ENCODE assay signal across 20 cellular contexts in the genomic region with DNA sequence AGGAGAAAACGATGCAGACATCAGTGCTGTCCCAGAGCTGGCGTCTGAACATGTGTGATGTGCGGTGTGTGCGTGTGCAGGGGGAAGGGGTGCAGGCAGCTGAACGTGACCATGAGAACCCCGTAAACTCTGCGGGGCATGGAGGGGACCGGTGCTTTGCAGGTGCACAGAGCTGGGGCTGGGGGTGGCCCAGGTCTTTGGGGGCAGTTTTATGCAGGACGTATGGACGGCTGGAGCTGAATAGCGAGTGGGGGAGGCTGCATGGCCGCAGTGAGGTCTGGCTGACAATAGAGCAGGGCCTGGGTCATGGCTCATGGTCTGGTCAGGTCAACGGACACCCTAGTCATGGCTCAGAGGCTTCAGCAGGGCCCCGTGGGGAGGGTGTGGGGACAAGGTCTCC. TPM values are rescaled to one million over a fixed set of nuclear protein-coding genes. Genes with fewer than 3 reads are reported as not detected.
A peak's percentile ranks its signal among the peaks of the same experiment; 100 is the strongest.
DNase-seq lines count a peak whose midpoint lies in the region; ATAC-seq, FAIRE-seq and TF ChIP-seq lines count a peak whose summit lies in the region.
"Had no signal": no experiment of that assay in that cellular context is flagged by ENCODE, and none has a peak within 500 bp of the region (broad histone marks: within the 10 kb centered on the region; RNA-seq: fewer than 3 reads in every experiment).

No MANE protein-coding gene starts in this region.

- H3K9me3 ChIP-seq in K562 (replicated peaks; ENCODE audit: control insufficient read depth, insufficient read depth, low read depth, low read length): no peaks in the 10 kb centered on the region
- H3K9me3 ChIP-seq: esophagus squamous epithelium, gastroesophageal sphincter, pancreas had no signal

- no peak for TF ChIP-seq EP300 in K562 (IDR thresholded peaks at IDR 0.05; ENCODE audit: low read length)

- no peak overlapping the region for H3K27ac ChIP-seq in K562 (ENCODE audit: extremely low read depth, low read depth, low read length)
- H3K27ac ChIP-seq: esophagus squamous epithelium, gastroesophageal sphincter, pancreas had no signal

- POLR2A ChIA-PET in K562 (lab: Yijun Ruan, JAX) (interaction anchor here (1.0 to 1.4 kb wide), 2 partner anchors 11 to 25 kb away, joined by 4 to 6 read pairs; no protein-coding TSS in a partner anchor), GM10248 (lab: Yijun Ruan, JAX) (no interaction called here)

- H3K9ac ChIP-seq in K562 (ENCODE audit: insufficient read depth in 1 of 2, low read depth in 2 of 2, low read length in 2 of 2): no peak overlapping the region; a peak in 2 of 4 replicates

- peaks cover 5% of the 10 kb centered on the region for H3K9me1 ChIP-seq in K562 (ENCODE audit: control insufficient read depth, insufficient read depth, low read length)

- CTCF ChIA-PET in K562 (lab: Yijun Ruan, JAX; ENCODE audit: low intra/inter-chr PET ratio) (no interaction called here), GM10248 (lab: Yijun Ruan, JAX) (interaction anchor here (1.7 to 10.6 kb wide), 4 partner anchors 6 to 123 kb away, joined by 7 to 96 read pairs (median 13); a partner anchor contains a TSS)

- H3K36me3 Mint-ChIP-seq in CD14-positive monocyte: peaks cover 0 to 2% of the 10 kb centered on the region in 2 donors
- H3K36me3 Mint-ChIP-seq in progenitor cell of endocrine pancreas (ENCODE audit: insufficient read depth): no peaks in the 10 kb centered on the region
- H3K36me3 Mint-ChIP-seq: activated naive CD8-positive, alpha-beta T cell had no signal

- peaks cover 25% of the 10 kb centered on the region for H3K79me2 ChIP-seq in K562 (ENCODE audit: control insufficient read depth, insufficient read depth, low read length)

- peaks cover 33% of the 10 kb centered on the region for H3K4me1 Mint-ChIP-seq in CD14-positive monocyte
- peaks cover 10% of the 10 kb centered on the region for H3K4me1 Mint-ChIP-seq in progenitor cell of endocrine pancreas (ENCODE audit: low read depth)

- no peak overlapping the region for H3K4me3 ChIP-seq in K562
- H3K4me3 ChIP-seq: esophagus squamous epithelium, gastroesophageal sphincter, pancreas had no signal

- H3K9me3 Mint-ChIP-seq in CD14-positive monocyte: no peaks in the 10 kb centered on the region
- H3K9me3 Mint-ChIP-seq in progenitor cell of endocrine pancreas (ENCODE audit: low read depth): no peaks in the 10 kb centered on the region
- H3K9me3 Mint-ChIP-seq: activated T-cell treated with anti-CD3 and anti-CD28 coated beads, Interleukin-2, amount 50 U/mL, for 24 hours; CD8-positive, alpha-beta memory T cell; effector memory CD8-positive, alpha-beta T cell; memory B cell; stimulated activated effector memory CD8-positive, alpha-beta T cell treated with anti-CD3 and anti-CD28 coated beads, Interleukin-12 subunit alpha, Interleukin-12 subunit beta, amount 100 ng/mL, for 72 hours; T-helper 1 cell treated with Interleukin-12 subunit alpha and Interleukin-12 subunit beta and Interleukin-4 antibody, amounts not matched to agents 30 μg/mL and 1 μg/mL, for 36 hours had no signal

- H3K4me1 ChIP-seq in K562 (replicated peaks in 1 of 2; ENCODE audit: control insufficient read depth in 2 of 2, insufficient read depth in 2 of 2, low read length in 2 of 2): peaks cover 17 to 47% of the 10 kb centered on the region in 2 experiments; a peak in 4 of 5 replicates

- 44% methylated on average over 14 of the region's 14 CpGs for WGBS in K562 (ENCODE audit: insufficient coverage, low coverage, missing lambda C conversion rate)

- no peak for ATAC-seq in K562
- ATAC-seq: effector memory CD8-positive, alpha-beta T cell; gastroesophageal sphincter; pancreas; stimulated activated effector memory CD8-positive, alpha-beta T cell treated with anti-CD3 and anti-CD28 coated beads, Interleukin-12 subunit alpha, Interleukin-12 subunit beta, amount 100 ng/mL, for 72 hours had no signal

- in situ Hi-C loops in GM18951 (cut with MboI; ENCODE audit: low sequenced_read_pairs, unreplicated experiment) (loop anchor here (10.0 kb wide), 1 partner anchor 125 kb away; no protein-coding TSS in a partner anchor), K562 (cut with MboI) (no loop called here)

- FAIRE-seq in K562 (lab: Jason Lieb, UNC): no peak
- FAIRE-seq: pancreas had no signal

- no peaks in the 10 kb centered on the region; the same call in 1 of the 2 replicates for H4K20me1 ChIP-seq in K562 (replicated peaks; ENCODE audit: control insufficient read depth, insufficient read depth, low read length)

- no peak overlapping the region for H3K4me2 ChIP-seq in K562 (ENCODE audit: insufficient read depth, low read length)

- TF ChIP-seq RAD21 in K562 (CRISPR knock-in tag; conservative IDR thresholded peaks at IDR 0.05 in 1 of 2, IDR thresholded peaks at IDR 0.05 in 1 of 2): no peak

- H3K27me3 Mint-ChIP-seq in CD14-positive monocyte (ENCODE audit: low read depth in 3 of 3) (peaks cover 0 to 3% (median 0%) of the 10 kb centered on the region in 3 donors), progenitor cell of endocrine pancreas (peaks cover 3% of the 10 kb centered on the region)
- H3K27me3 Mint-ChIP-seq: activated naive CD8-positive, alpha-beta T cell had no signal

- BruUV-seq in K562 (replicated peaks; lab: Mats Ljungman, UMichigan): no TSS peak

- DNase-seq in CD14-positive monocyte (ENCODE audit: low spot score) (peak; percentile 41), K562 (ENCODE audit: extremely low read depth in 1 of 4, low spot score in 3 of 4) (no peak), progenitor cell of endocrine pancreas (ENCODE audit: low spot score, unreplicated experiment) (no peak), NCI-H1930 (lab: John Stamatoyannopoulos, UW) (no peak), SKM-1 (lab: John Stamatoyannopoulos, UW; ENCODE audit: unreplicated experiment) (no peak), GM10248 (ENCODE audit: extremely low spot score) (no peak)
- DNase-seq: activated T-cell treated with anti-CD3 and anti-CD28 coated beads, Interleukin-2, amount 50 U/mL, for 24 hours; CD8-positive, alpha-beta memory T cell; effector memory CD8-positive, alpha-beta T cell; esophagus squamous epithelium; kidney glomerular epithelial cell; NCI-H146; NCI-H774 had no signal

- no peak overlapping the region for H2AFZ ChIP-seq in K562 (ENCODE audit: low read depth, low read length)

- no peaks in the 10 kb centered on the region for H3K36me3 ChIP-seq in K562 (ENCODE audit: control insufficient read depth, insufficient read depth, low read length)
- H3K36me3 ChIP-seq: esophagus squamous epithelium, gastroesophageal sphincter, pancreas had no signal

- TF ChIP-seq POLR2A in GM18951 (IDR thresholded peaks at IDR 0.05; ENCODE audit: extremely low read depth, insufficient read depth, insufficient read length) (peak; percentile 33), K562 (conservative IDR thresholded peaks at IDR 0.05) (no peak)

- peak overlapping the region in 1 of 7 donors; percentile 38 for H3K27ac Mint-ChIP-seq in CD14-positive monocyte
- peak overlapping the region; percentile 85 for H3K27ac Mint-ChIP-seq in progenitor cell of endocrine pancreas
- H3K27ac Mint-ChIP-seq: activated naive CD8-positive, alpha-beta T cell; activated T-cell treated with anti-CD3 and anti-CD28 coated beads, Interleukin-2, amount 50 U/mL, for 24 hours; effector memory CD8-positive, alpha-beta T cell; memory B cell; stimulated activated effector memory CD8-positive, alpha-beta T cell treated with anti-CD3 and anti-CD28 coated beads, Interleukin-12 subunit alpha, Interleukin-12 subunit beta, amount 100 ng/mL, for 72 hours; T-helper 1 cell treated with Interleukin-12 subunit alpha and Interleukin-12 subunit beta and Interleukin-4 antibody, amounts not matched to agents 30 μg/mL and 1 μg/mL, for 36 hours had no signal

- intact Hi-C loops in CD14-positive monocyte (cut with micrococcal nuclease): loop anchor here (5.0 to 10.0 kb wide), 5 partner anchors 105 to 465 kb away; a partner anchor contains a TSS
- intact Hi-C loops in K562 (cut with micrococcal nuclease): loop anchor here (5.0 kb wide), 1 partner anchor 252 kb away; no protein-coding TSS in a partner anchor

- TF ChIP-seq CTCF in CD14-positive monocyte (IDR thresholded peaks at IDR 0.05) (no peak), K562 (IDR thresholded peaks at IDR 0.05 in 2 of 3, conservative IDR thresholded peaks at IDR 0.05 in 1 of 3; ENCODE audit: insufficient read depth in 2 of 3, low read depth in 1 of 3, low read length in 3 of 3) (no peak), progenitor cell of endocrine pancreas (IDR thresholded peaks at IDR 0.05; ENCODE audit: unreplicated experiment) (no peak), GM10248 (IDR thresholded peaks at IDR 0.05; ENCODE audit: control extremely low read depth, extremely low read depth, low read depth, missing control alignments) (no peak)

- peaks cover 18 to 28% of the 10 kb centered on the region in 2 experiments; a peak in 4 of 5 replicates for H3K27me3 ChIP-seq in K562 (ENCODE audit: control insufficient read depth in 2 of 2, insufficient read depth in 2 of 2, low read length in 2 of 2)
- H3K27me3 ChIP-seq: pancreas had no signal

- peak overlapping the region in 1 of 2 donors; percentile 27 for H3K4me3 Mint-ChIP-seq in CD14-positive monocyte
- H3K4me3 Mint-ChIP-seq in progenitor cell of endocrine pancreas (ENCODE audit: low read depth): no peak overlapping the region
- H3K4me3 Mint-ChIP-seq: activated T-cell treated with anti-CD3 and anti-CD28 coated beads, Interleukin-2, amount 50 U/mL, for 24 hours; effector memory CD8-positive, alpha-beta T cell; memory B cell; stimulated activated effector memory CD8-positive, alpha-beta T cell treated with anti-CD3 and anti-CD28 coated beads, Interleukin-12 subunit alpha, Interleukin-12 subunit beta, amount 100 ng/mL, for 72 hours; T-helper 1 cell treated with Interleukin-12 subunit alpha and Interleukin-12 subunit beta and Interleukin-4 antibody, amounts not matched to agents 30 μg/mL and 1 μg/mL, for 36 hours had no signal

RNA-seq across cellular contexts. Expression of a gene that starts 3.3 kb away (rescaled TPM):
- 10 to 100 TPM; 33.2 to 53.8 TPM for polyA plus RNA-seq in CD14-positive monocyte
- total RNA-seq in K562 (2011; cell fraction: chromatin; rRNA removed; ENCODE audit: low replicate concordance): 103 and 177 TPM in 2 replicates
- total RNA-seq in K562 (2011; cell fraction: nucleolus; rRNA removed): 66.8 and 69.0 TPM in 2 replicates
- total RNA-seq in K562 (2011; cell fraction: nucleoplasm; rRNA removed): 75.2 and 79.0 TPM in 2 replicates
- 22.4 and 27.5 TPM in 2 replicates for total RNA-seq in K562 (2014; rRNA removed)
- total RNA-seq in K562 (2014; rRNA removed; fragmentation: Illumina TruSeq; extraction: Trizol): 13.9 and 16.5 TPM in 2 replicates
- 22.4 and 22.9 TPM in 2 replicates for total RNA-seq in K562 (2015; rRNA removed; fragmentation: Illumina TruSeq; extraction: Trizol)
- total RNA-seq in K562 (2021): 41.0 and 41.9 TPM in 2 replicates
- 15.5 and 18.8 TPM in 2 replicates for polyA plus RNA-seq in K562 (2011; rRNA removed)
- polyA plus RNA-seq in K562 (2011; cell fraction: cytosol; rRNA removed): 12.0 and 15.7 TPM in 2 replicates
- polyA plus RNA-seq in K562 (2011; cell fraction: nucleus; rRNA removed): 37.6 and 54.4 TPM in 2 replicates
- 34.5 and 78.0 TPM in 2 replicates for polyA plus RNA-seq in K562 (2012)
- polyA plus RNA-seq in K562 (2014; fragmentation: Illumina TruSeq; extraction: Trizol): 22.9 and 25.8 TPM in 2 replicates
- polyA plus RNA-seq in K562 (2014; fragmentation: Nextera tagmentation; extraction: Ambion mirVana): 1 to 10 TPM; 1.4 to 3.7 TPM
- 25.6 and 26.4 TPM in 2 replicates for polyA plus RNA-seq in K562 (2014; rRNA removed)
- 13.4 and 17.1 TPM in 2 replicates for polyA minus RNA-seq in K562 (2011; rRNA and poly(A)+ RNA removed)
- 14.6 and 14.7 TPM in 2 replicates for polyA minus RNA-seq in K562 (2011; cell fraction: cytosol; rRNA and poly(A)+ RNA removed)
- polyA minus RNA-seq in K562 (2011; cell fraction: nucleus; rRNA and poly(A)+ RNA removed): 18.3 and 25.2 TPM in 2 replicates
- total RNA-seq in progenitor cell of endocrine pancreas: 66.5 and 67.3 TPM in 2 replicates
